ENCODE assay signal across 15 cellular contexts in genomic region chr16:16107839-16108238, GRCh38.
DNase-seq lines count a peak whose midpoint lies in the region; ATAC-seq and TF ChIP-seq lines count a peak whose summit lies in the region.
"Had no signal": no experiment of that assay in that cellular context is flagged by ENCODE, and none has a peak within 500 bp of the region (broad histone marks: within the 10 kb centered on the region; RNA-seq: fewer than 3 reads in every experiment).

No MANE protein-coding gene starts in this region.

- POLR2A ChIA-PET in OCI-LY7 (lab: Charles Lee), result interaction anchor here (0.7 to 0.9 kb wide), 4 partner anchors 10 to 35 kb away, joined by 3 to 4 read pairs (median 3); no protein-coding TSS in a partner anchor

- H3K79me2 ChIP-seq in OCI-LY7 (ENCODE audit: insufficient read depth, low read depth, low read length), result peaks cover 12% of the 10 kb centered on the region; the same call in 1 of the 2 replicates

- H3K36me3 Mint-ChIP-seq in T-helper 2 cell treated with Interferon-gamma antibody and Interleukin-4, amounts not matched to agents 5 μg/mL and 100 μg/mL, for 36 hours (ENCODE audit: low read depth), result peaks cover 66% of the 10 kb centered on the region

- no peaks in the 10 kb centered on the region for H3K4me1 Mint-ChIP-seq in T-helper 2 cell treated with Interferon-gamma antibody and Interleukin-4, amounts not matched to agents 5 μg/mL and 100 μg/mL, for 36 hours (ENCODE audit: low read depth)

- no peak overlapping the region for H3K27ac Mint-ChIP-seq in T-helper 2 cell treated with Interferon-gamma antibody and Interleukin-4, amounts not matched to agents 5 μg/mL and 100 μg/mL, for 36 hours
- H3K27ac Mint-ChIP-seq: B cell; CD4-positive, alpha-beta T cell; HFFc6 had no signal

- no peak for ATAC-seq in gastroesophageal sphincter

- CTCF ChIA-PET in OCI-LY7 (lab: Charles Lee; ENCODE audit: unreplicated experiment), result no interaction called here

- no peaks in the 10 kb centered on the region for H3K9me3 ChIP-seq in HUES6 (ENCODE audit: control insufficient read depth, insufficient read depth, low read depth, low read length)
- H3K9me3 ChIP-seq in OCI-LY7 (ENCODE audit: low read length), result no peaks in the 10 kb centered on the region; the same call in 1 of the 2 replicates
- no peaks in the 10 kb centered on the region for H3K9me3 ChIP-seq in gastroesophageal sphincter

- H3K27me3 ChIP-seq in HUES6 (ENCODE audit: control insufficient read depth, insufficient read depth, low read length) (no peaks in the 10 kb centered on the region), gastroesophageal sphincter (no peaks in the 10 kb centered on the region), rectal smooth muscle tissue (ENCODE audit: control insufficient read depth, insufficient read depth, low read length) (no peaks in the 10 kb centered on the region)

- H3K4me1 ChIP-seq in HUES6 (ENCODE audit: control insufficient read depth, insufficient read depth, low read length) (peaks cover 8% of the 10 kb centered on the region; the same call in 1 of the 2 replicates), OCI-LY7 (ENCODE audit: insufficient read depth, low read length, poor library complexity, severe bottlenecking) (peaks cover 62% of the 10 kb centered on the region), gastroesophageal sphincter (peaks cover 0 to 38% (median 0%) of the 10 kb centered on the region in 3 donors), rectal smooth muscle tissue (ENCODE audit: control insufficient read depth, insufficient read depth, low read length) (peaks cover 8% of the 10 kb centered on the region)

- H3K27ac ChIP-seq in HUES6 (ENCODE audit: low read depth, low read length) (peak overlapping the region; percentile 31; the same call in 1 of the 2 replicates), OCI-LY7 (ENCODE audit: low read depth, low read length, poor library complexity, severe bottlenecking) (peak overlapping the region; percentile 100), gastroesophageal sphincter (peak overlapping the region; percentile 52 to 77 (median 73)), rectal smooth muscle tissue (ENCODE audit: low read depth, low read length) (peak overlapping the region; percentile 32)

- no peak for TF ChIP-seq EP300 in gastroesophageal sphincter (IDR thresholded peaks at IDR 0.05)

- DNase-seq in OCI-LY7 (ENCODE audit: low spot score) (no peak), Kasumi-1 (lab: John Stamatoyannopoulos, UW) (no peak), SK-N-DZ (ENCODE audit: low spot score) (no peak), NCI-H1930 (lab: John Stamatoyannopoulos, UW) (no peak)
- no peak for DNase-seq in T-helper 2 cell treated with Interferon-gamma antibody and Interleukin-4, amounts not matched to agents 5 μg/mL and 100 μg/mL, for 36 hours (ENCODE audit: low spot score)
- DNase-seq: C1 segment of cervical spinal cord; CD4-positive, alpha-beta T cell; DMS79; EL; HCEC 1CT; HFFc6 had no signal

- TF ChIP-seq CTCF in OCI-LY7 (conservative IDR thresholded peaks at IDR 0.05; ENCODE audit: low read length) (no peak), gastroesophageal sphincter (IDR thresholded peaks at IDR 0.05) (no peak)

- H3K9ac ChIP-seq in HUES6 (ENCODE audit: low read length) (no peak overlapping the region), rectal smooth muscle tissue (ENCODE audit: low read length) (no peak overlapping the region)

- TF ChIP-seq POLR2A in gastroesophageal sphincter (IDR thresholded peaks at IDR 0.05), result no peak

- no TSS peak for BruUV-seq in OCI-LY7 (replicated peaks; lab: Mats Ljungman, UMichigan)

- no peak overlapping the region for H3K4me3 Mint-ChIP-seq in T-helper 2 cell treated with Interferon-gamma antibody and Interleukin-4, amounts not matched to agents 5 μg/mL and 100 μg/mL, for 36 hours
- H3K4me3 Mint-ChIP-seq: B cell; CD4-positive, alpha-beta T cell; HFFc6 had no signal

- H4K20me1 ChIP-seq in OCI-LY7 (ENCODE audit: insufficient read depth, low read length), result no peaks in the 10 kb centered on the region

- H3K4me3 ChIP-seq in HUES6 (ENCODE audit: low read depth, low read length) (no peak overlapping the region), OCI-LY7 (ENCODE audit: low read depth, low read length, poor library complexity, severe bottlenecking) (no peak overlapping the region), gastroesophageal sphincter (no peak overlapping the region), rectal smooth muscle tissue (ENCODE audit: low read length) (no peak overlapping the region)

- H3K36me3 ChIP-seq in HUES6 (ENCODE audit: control insufficient read depth, insufficient read depth, low read length) (peaks cover 85% of the 10 kb centered on the region), OCI-LY7 (ENCODE audit: insufficient read depth, low read length) (peaks cover 82% of the 10 kb centered on the region), gastroesophageal sphincter (peaks cover 0 to 91% of the 10 kb centered on the region in 2 donors), rectal smooth muscle tissue (ENCODE audit: control insufficient read depth, insufficient read depth, low read length) (peaks cover 21% of the 10 kb centered on the region)

- peak overlapping the region; percentile 86 for H3K4me2 ChIP-seq in OCI-LY7 (ENCODE audit: low read length)

- WGBS in gastroesophageal sphincter (ENCODE audit: low coverage in 1 of 2), 2 donors, result 49 to 76% methylated on average over 4 to 6 of the region's 6 CpGs

- no peaks in the 10 kb centered on the region for H3K9me2 ChIP-seq in OCI-LY7 (ENCODE audit: insufficient read depth, low read length)

- no peak overlapping the region for H2AFZ ChIP-seq in OCI-LY7 (ENCODE audit: low read length)

- intact Hi-C loops in OCI-LY7 (cut with micrococcal nuclease; ENCODE audit: unreplicated experiment), result loop anchor here (10.0 kb wide), 1 partner anchor 463 kb away; the partner anchor contains the start of gene MARF1

- H3K27me3 Mint-ChIP-seq in T-helper 2 cell treated with Interferon-gamma antibody and Interleukin-4, amounts not matched to agents 5 μg/mL and 100 μg/mL, for 36 hours (ENCODE audit: low read depth), result no peaks in the 10 kb centered on the region
- H3K27me3 Mint-ChIP-seq: B cell; CD4-positive, alpha-beta T cell had no signal

- H3K9me3 Mint-ChIP-seq in T-helper 2 cell treated with Interferon-gamma antibody and Interleukin-4, amounts not matched to agents 5 μg/mL and 100 μg/mL, for 36 hours, result no peaks in the 10 kb centered on the region
- H3K9me3 Mint-ChIP-seq: CD4-positive, alpha-beta T cell; HFFc6 had no signal

Comparison
In these comparisons a context has a peak if more than half of its experiments do, and no peak if none do; other contexts are left out.
1. H3K27ac ChIP-seq: peak in every context shown above with its lines; median percentile 100 in OCI-LY7; 73 in gastroesophageal sphincter; 32 in rectal smooth muscle tissue; 31 in HUES6.